ENCODE assay signal across 34 cellular contexts in genomic region chr1:197899037-197899436, GRCh38. TPM values are rescaled to one million over a fixed set of nuclear protein-coding genes. Genes with fewer than 3 reads are reported as not detected.
"Had no signal": no experiment of that assay in that cellular context is flagged by ENCODE, and none has a peak within 500 bp of the region (broad histone marks: within the 10 kb centered on the region; RNA-seq: fewer than 3 reads in every experiment).

No MANE protein-coding gene starts in this region.

- H3K4me1 ChIP-seq: parathyroid adenoma had no signal

- ATAC-seq: naive thymus-derived CD4-positive, alpha-beta T cell; natural killer cell; psoas muscle; right cardiac atrium; sciatic nerve; stimulated activated memory B cell treated with anti-CD40 and anti-IgM and Interleukin-4, amounts not matched to agents 10 μg/mL and 1 μg/mL and 100 μg/mL, for 72 hours; stimulated activated naive CD8-positive, alpha-beta T cell treated with anti-CD3 and anti-CD28 coated beads, Interleukin-15, amount 100 ng/mL, for 72 hours; stimulated activated naive CD8-positive, alpha-beta T cell treated with anti-CD3 and anti-CD28 coated beads, Interleukin-15, Interleukin-2, amounts not matched to agents 100 U/mL and 50 U/mL, for 24 hours; upper lobe of right lung had no signal

- H3K9ac ChIP-seq: parathyroid adenoma had no signal

- H3K27ac Mint-ChIP-seq: naive thymus-derived CD4-positive, alpha-beta T cell; natural killer cell; nephron progenitor cell; progenitor cell of endocrine pancreas; stimulated activated memory B cell treated with anti-CD40 and anti-IgM and Interleukin-4, amounts not matched to agents 10 μg/mL and 1 μg/mL and 100 μg/mL, for 72 hours; stimulated activated naive CD8-positive, alpha-beta T cell treated with anti-CD3 and anti-CD28 coated beads, Interleukin-15, amount 100 ng/mL, for 72 hours; type B pancreatic cell had no signal

- H3K9me3 Mint-ChIP-seq: natural killer cell; nephron progenitor cell; stimulated activated memory B cell treated with anti-CD40 and anti-IgM and Interleukin-4, amounts not matched to agents 10 μg/mL and 1 μg/mL and 100 μg/mL, for 72 hours; type B pancreatic cell had no signal

- H3K4me3 Mint-ChIP-seq: naive thymus-derived CD4-positive, alpha-beta T cell; natural killer cell; nephron progenitor cell; neural crest cell; stimulated activated memory B cell treated with anti-CD40 and anti-IgM and Interleukin-4, amounts not matched to agents 10 μg/mL and 1 μg/mL and 100 μg/mL, for 72 hours; stimulated activated naive CD8-positive, alpha-beta T cell treated with anti-CD3 and anti-CD28 coated beads, Interleukin-15, amount 100 ng/mL, for 72 hours; type B pancreatic cell had no signal

- H3K27me3 ChIP-seq: ovary, testis had no signal

- DNase-seq: naive thymus-derived CD4-positive, alpha-beta T cell; natural killer cell; nephron progenitor cell; nucleus accumbens; ovary; posterior cingulate gyrus; psoas muscle; right cardiac atrium; spleen; stimulated activated CD4-positive, alpha-beta T cell treated with anti-CD3 and anti-CD28 coated beads, Interleukin-12 subunit alpha, Interleukin-12 subunit beta, amount 100 ng/mL, for 4 hours; stimulated activated CD4-positive, alpha-beta T cell treated with anti-CD3 and anti-CD28 coated beads, Interleukin-1b, Interleukin-23, amount 100 ng/mL, for 48 hours; stimulated activated CD4-positive, alpha-beta T cell treated with anti-CD3 and anti-CD28 coated beads, Interleukin-4, amount 100 ng/mL, for 1 hour; stimulated activated CD4-positive, alpha-beta T cell treated with anti-CD3 and anti-CD28 coated beads, Interleukin-4, amount 100 ng/mL, for 4 hours; stimulated activated CD8-positive, alpha-beta memory T cell treated with anti-CD3 and anti-CD28 coated beads, Interleukin-4, amount 100 ng/mL, for 48 hours; stimulated activated naive CD4-positive, alpha-beta T cell; stimulated activated naive CD8-positive, alpha-beta T cell treated with anti-CD3 and anti-CD28 coated beads, Interleukin-15, amount 100 ng/mL, for 72 hours; stimulated activated naive CD8-positive, alpha-beta T cell treated with anti-CD3 and anti-CD28 coated beads, Interleukin-15, Interleukin-2, amounts not matched to agents 100 U/mL and 50 U/mL, for 24 hours; substantia nigra; testis; tibial artery; transverse colon; upper lobe of right lung; uterus had no signal

- H3K36me3 ChIP-seq: neutrophil, ovary, spleen, suprapubic skin, tibial artery, transverse colon, upper lobe of right lung, uterus had no signal

- H3K4me3 ChIP-seq: ovary, psoas muscle, skin epidermis, smooth muscle cell, spleen, suprapubic skin, testis, tibial artery, transverse colon, upper lobe of right lung, uterus had no signal

- H3K79me2 ChIP-seq: parathyroid adenoma had no signal

- H3K9me3 ChIP-seq: neutrophil, ovary, psoas muscle, spleen, suprapubic skin, testis, tibial artery, transverse colon, upper lobe of right lung, uterus had no signal

- H3K36me3 Mint-ChIP-seq: natural killer cell; stimulated activated memory B cell treated with anti-CD40 and anti-IgM and Interleukin-4, amounts not matched to agents 10 μg/mL and 1 μg/mL and 100 μg/mL, for 72 hours; type B pancreatic cell had no signal

- H3K4me2 ChIP-seq: smooth muscle cell had no signal

- H3K27ac ChIP-seq: neutrophil, ovary, parathyroid adenoma, psoas muscle, skin epidermis, spleen, suprapubic skin, testis, tibial artery, transverse colon, upper lobe of right lung, uterus had no signal

- H2AFZ ChIP-seq: parathyroid adenoma had no signal

RNA-seq across cellular contexts. Expression of gene C1orf53, which starts 3.4 kb away (rescaled TPM):
- total RNA-seq: naive thymus-derived CD4-positive, alpha-beta T cell; natural killer cell had no signal

RNA-seq across cellular contexts. Expression of gene LHX9, which starts 18.1 kb away (rescaled TPM):
- total RNA-seq: naive thymus-derived CD4-positive, alpha-beta T cell; natural killer cell; neural crest cell; progenitor cell of endocrine pancreas; smooth muscle cell; spleen; suprapubic skin; transverse colon had no signal
- polyA plus RNA-seq: naive thymus-derived CD4-positive, alpha-beta T cell; smooth muscle cell; spleen; urinary bladder had no signal
